9 cellular contexts compared by ENCODE assay signal in the genomic region with DNA sequence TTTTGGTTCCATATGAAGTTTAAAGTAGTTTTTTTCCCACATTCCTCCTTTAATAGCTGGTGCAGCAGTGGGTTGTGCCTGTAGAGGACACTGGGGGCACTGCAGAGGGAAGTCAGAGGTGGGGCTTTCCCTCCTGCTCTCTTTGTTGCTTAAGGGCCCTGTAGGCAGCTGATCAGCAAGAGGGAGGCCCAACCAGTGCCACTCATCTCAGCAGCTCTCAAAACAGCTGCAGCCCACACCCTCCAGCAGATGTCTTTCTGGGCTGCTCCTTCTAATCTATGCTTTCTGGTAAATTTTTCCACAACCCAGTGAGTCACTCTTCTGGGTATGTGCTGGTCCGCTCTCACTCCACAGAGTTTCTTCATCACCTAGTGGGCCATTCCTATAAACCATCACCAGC.
DNase-seq lines count a peak whose midpoint lies in the region; ATAC-seq, FAIRE-seq and TF ChIP-seq lines count a peak whose summit lies in the region.
"Had no signal": no experiment of that assay in that cellular context is flagged by ENCODE, and none has a peak within 500 bp of the region (broad histone marks: within the 10 kb centered on the region; RNA-seq: fewer than 3 reads in every experiment).

No MANE protein-coding gene starts in this region.

- H2AFZ ChIP-seq in keratinocyte (ENCODE audit: control insufficient read depth, low read length) = no peak overlapping the region

- peak; percentile 5 to 35 (median 33) for TF ChIP-seq CTCF in keratinocyte (optimal IDR thresholded peaks at IDR 0.05 in 1 of 3, IDR thresholded peaks at IDR 0.05 in 1 of 3, conservative IDR thresholded peaks at IDR 0.05 in 1 of 3; ENCODE audit: extremely low read depth in 1 of 3, insufficient read depth in 2 of 3, low read length in 3 of 3)

- no peak for FAIRE-seq in keratinocyte (lab: Jason Lieb, UNC)

- H3K9ac ChIP-seq in keratinocyte (ENCODE audit: control insufficient read depth, extremely low read depth, insufficient read depth, low read length) = no peak overlapping the region

- H3K4me2 ChIP-seq in keratinocyte (ENCODE audit: control insufficient read depth, extremely low read depth, insufficient read depth, low read depth, low read length) = no peak overlapping the region

- H3K4me1 ChIP-seq in keratinocyte (ENCODE audit: control insufficient read depth, extremely low read depth, insufficient read depth, low read length) (no peaks in the 10 kb centered on the region), HAP-1 (no peaks in the 10 kb centered on the region)

- H3K4me3 ChIP-seq in keratinocyte (ENCODE audit: control insufficient read depth in 2 of 3, extremely low read depth in 1 of 3, insufficient read depth in 2 of 3, low read depth in 1 of 3, low read length in 3 of 3) = no peak overlapping the region
- H3K4me3 ChIP-seq in HAP-1 = no peak overlapping the region

- no peaks in the 10 kb centered on the region for H3K9me1 ChIP-seq in keratinocyte (ENCODE audit: control insufficient read depth, extremely low read depth, insufficient read depth, low read length)

- dilution Hi-C loops in keratinocyte (cut with MboI; ENCODE audit: extremely low pct_ligation_motif_present, low sequenced_read_pairs) = no loop called here

- no peak for ATAC-seq in GM21515 (IDR thresholded peaks at IDR 0.05; ENCODE audit: unreplicated experiment)

- H3K79me2 ChIP-seq in keratinocyte (ENCODE audit: control insufficient read depth, insufficient read depth, low read length) = no peaks in the 10 kb centered on the region

- H3K27ac ChIP-seq in keratinocyte (ENCODE audit: control insufficient read depth, insufficient read depth, low read length) = no peak overlapping the region

- DNase-seq in AG20443 (ENCODE audit: low spot score) (peak; percentile 92), HuH-7 (ENCODE audit: low spot score) (peak; percentile 5), brain pericyte (ENCODE audit: low read depth, low spot score) (peak; percentile 41), keratinocyte (ENCODE audit: low read depth, low spot score) (peak; percentile 61), NCI-H1694 treated with DMSO at 0.1 percent for 48 hours (lab: John Stamatoyannopoulos, UW) (no peak), HAP-1 (ENCODE audit: low spot score in 2 of 2) (no peak), GDM1 (lab: John Stamatoyannopoulos, UW) (no peak)
- DNase-seq: naive B cell had no signal

- in situ Hi-C loops in HAP-1 (cut with MboI; ENCODE audit: low sequenced_read_pairs) = no loop called here

- no peaks in the 10 kb centered on the region for H4K20me1 ChIP-seq in keratinocyte (ENCODE audit: control insufficient read depth, extremely low read depth, insufficient read depth, low read length)

- no peaks in the 10 kb centered on the region for H3K36me3 ChIP-seq in keratinocyte (ENCODE audit: control insufficient read depth in 2 of 2, extremely low read depth in 1 of 2, insufficient read depth in 2 of 2, low read length in 2 of 2)
- H3K36me3 ChIP-seq in HAP-1 (replicated peaks) = no peaks in the 10 kb centered on the region

- H3K27me3 ChIP-seq in keratinocyte (ENCODE audit: control insufficient read depth, extremely low read depth, insufficient read depth, low read length) (no peaks in the 10 kb centered on the region), HAP-1 (ENCODE audit: low read depth) (no peaks in the 10 kb centered on the region)

- H3K9me3 ChIP-seq in keratinocyte (ENCODE audit: control insufficient read depth, low read depth, low read length) (no peaks in the 10 kb centered on the region), HAP-1 (no peaks in the 10 kb centered on the region)

Comparison
In these comparisons a context has a peak if more than half of its experiments do, and no peak if none do; other contexts are left out.
1. DNase-seq: peak in AG20443 (single experiment), HuH-7 (single experiment), brain pericyte (single experiment) and keratinocyte (single experiment); none in NCI-H1694 treated with DMSO at 0.1 percent for 48 hours (single experiment), HAP-1 (0 of 2) and GDM1 (single experiment).